ENCODE assay signal across 11 cellular contexts in the genomic region with DNA sequence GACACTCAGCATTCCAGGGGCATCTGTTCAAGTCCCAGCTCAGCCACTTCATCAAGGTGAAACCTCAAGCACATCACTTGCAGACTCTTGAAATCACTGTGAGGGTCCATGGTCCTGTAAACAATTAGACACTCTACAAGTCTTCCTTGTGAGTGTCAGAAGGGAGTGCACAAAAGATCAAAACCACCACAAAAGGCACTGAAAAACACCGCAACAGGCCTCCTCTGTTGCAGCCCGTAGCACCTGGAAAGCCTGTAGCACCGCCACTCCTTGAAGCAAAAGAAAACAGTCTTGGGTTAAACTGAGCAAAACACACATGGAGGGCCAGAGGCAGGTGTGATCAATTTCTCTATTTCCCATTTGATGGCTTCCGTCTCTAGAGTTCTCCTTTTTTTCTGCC.
"Had no signal": no experiment of that assay in that cellular context is flagged by ENCODE, and none has a peak within 500 bp of the region (broad histone marks: within the 10 kb centered on the region; RNA-seq: fewer than 3 reads in every experiment).

No MANE protein-coding gene starts in this region.

- ATAC-seq: gastrocnemius medialis; heart left ventricle; stimulated activated memory B cell treated with anti-CD40 and anti-IgM and Interleukin-4, amounts not matched to agents 10 μg/mL and 1 μg/mL and 100 μg/mL, for 72 hours had no signal

- DNase-seq: activated CD4-positive, CD25-positive, alpha-beta regulatory T cell; gastrocnemius medialis; heart left ventricle; mesendoderm; nephron progenitor cell; SJCRH30; stimulated activated CD4-positive, alpha-beta T cell treated with anti-CD3 and anti-CD28 coated beads, Interleukin-2, amount 100 ng/mL, for 48 hours; upper lobe of left lung had no signal

- H3K4me3 Mint-ChIP-seq: nephron progenitor cell; stimulated activated memory B cell treated with anti-CD40 and anti-IgM and Interleukin-4, amounts not matched to agents 10 μg/mL and 1 μg/mL and 100 μg/mL, for 72 hours had no signal

- H3K27ac Mint-ChIP-seq: activated T-helper 2 cell treated with anti-CD3 and anti-CD28 coated beads, Interferon-gamma antibody, Interleukin-2, Interleukin-4, amounts not matched to agents 10 μg/mL and 5 μg/mL and 100 μg/mL, durations not matched to agents 14 hours and 24 hours and 36 hours; progenitor cell of endocrine pancreas; stimulated activated memory B cell treated with anti-CD40 and anti-IgM and Interleukin-4, amounts not matched to agents 10 μg/mL and 1 μg/mL and 100 μg/mL, for 72 hours had no signal

- H3K9me3 Mint-ChIP-seq: activated T-helper 2 cell treated with anti-CD3 and anti-CD28 coated beads, Interferon-gamma antibody, Interleukin-2, Interleukin-4, amounts not matched to agents 10 μg/mL and 5 μg/mL and 100 μg/mL, durations not matched to agents 14 hours and 24 hours and 36 hours had no signal
